ENCODE assay signal across 17 cellular contexts in genomic region chrX:11766487-11766886, GRCh38. TPM values are rescaled to one million over a fixed set of nuclear protein-coding genes. Genes with fewer than 3 reads are reported as not detected.
DNase-seq lines count a peak whose midpoint lies in the region; ATAC-seq lines count a peak whose summit lies in the region.
"Had no signal": no experiment of that assay in that cellular context is flagged by ENCODE, and none has a peak within 500 bp of the region (broad histone marks: within the 10 kb centered on the region; RNA-seq: fewer than 3 reads in every experiment).

No MANE protein-coding gene starts in this region.

- peak; percentile 56 to 61 for ATAC-seq in naive thymus-derived CD8-positive, alpha-beta T cell
- no peak for ATAC-seq in HG02623 (IDR thresholded peaks at IDR 0.05; ENCODE audit: unreplicated experiment)

- H3K36me3 Mint-ChIP-seq in T-helper 2 cell treated with Interferon-gamma antibody and Interleukin-4, amounts not matched to agents 5 μg/mL and 100 μg/mL, for 36 hours (ENCODE audit: low read depth): peaks cover 59% of the 10 kb centered on the region
- peaks cover 73% of the 10 kb centered on the region for H3K36me3 Mint-ChIP-seq in activated T-helper 2 cell treated with anti-CD3 and anti-CD28 coated beads, Interferon-gamma antibody, Interleukin-2, Interleukin-4, amounts not matched to agents 10 μg/mL and 5 μg/mL and 100 μg/mL, durations not matched to agents 14 hours and 24 hours and 36 hours (ENCODE audit: low read depth)
- H3K36me3 Mint-ChIP-seq in naive thymus-derived CD8-positive, alpha-beta T cell: peaks cover 32 to 72% (median 32%) of the 10 kb centered on the region in 3 donors

- POLR2A ChIA-PET in naive thymus-derived CD8-positive, alpha-beta T cell (lab: Charles Lee): interaction anchor here (3.1 kb wide), 1 partner anchor 8 kb away, joined by 25 read pairs; the partner anchor contains the start of gene MSL3

- intact Hi-C loops in activated T-helper 2 cell treated with anti-CD3 and anti-CD28 coated beads, Interferon-gamma antibody, Interleukin-2, Interleukin-4, amounts not matched to agents 10 μg/mL and 5 μg/mL and 100 μg/mL, durations not matched to agents 14 hours and 24 hours and 36 hours (cut with micrococcal nuclease): no loop called here

- H3K4me1 Mint-ChIP-seq in T-helper 2 cell treated with Interferon-gamma antibody and Interleukin-4, amounts not matched to agents 5 μg/mL and 100 μg/mL, for 36 hours (ENCODE audit: low read depth): peaks cover 48% of the 10 kb centered on the region
- peaks cover 49% of the 10 kb centered on the region for H3K4me1 Mint-ChIP-seq in activated T-helper 2 cell treated with anti-CD3 and anti-CD28 coated beads, Interferon-gamma antibody, Interleukin-2, Interleukin-4, amounts not matched to agents 10 μg/mL and 5 μg/mL and 100 μg/mL, durations not matched to agents 14 hours and 24 hours and 36 hours (ENCODE audit: low read depth)
- peaks cover 21 to 69% (median 60%) of the 10 kb centered on the region in 4 donors for H3K4me1 Mint-ChIP-seq in naive thymus-derived CD8-positive, alpha-beta T cell
- H3K4me1 Mint-ChIP-seq: nephron had no signal

- H3K27me3 Mint-ChIP-seq in T-helper 2 cell treated with Interferon-gamma antibody and Interleukin-4, amounts not matched to agents 5 μg/mL and 100 μg/mL, for 36 hours (ENCODE audit: low read depth): no peaks in the 10 kb centered on the region
- no peaks in the 10 kb centered on the region for H3K27me3 Mint-ChIP-seq in activated T-helper 2 cell treated with anti-CD3 and anti-CD28 coated beads, Interferon-gamma antibody, Interleukin-2, Interleukin-4, amounts not matched to agents 10 μg/mL and 5 μg/mL and 100 μg/mL, durations not matched to agents 14 hours and 24 hours and 36 hours (ENCODE audit: low read depth)
- H3K27me3 Mint-ChIP-seq in naive thymus-derived CD8-positive, alpha-beta T cell: no peaks in the 10 kb centered on the region

- peak overlapping the region; percentile 74 for H3K27ac Mint-ChIP-seq in T-helper 2 cell treated with Interferon-gamma antibody and Interleukin-4, amounts not matched to agents 5 μg/mL and 100 μg/mL, for 36 hours
- peak overlapping the region; percentile 28 for H3K27ac Mint-ChIP-seq in activated T-helper 2 cell treated with anti-CD3 and anti-CD28 coated beads, Interferon-gamma antibody, Interleukin-2, Interleukin-4, amounts not matched to agents 10 μg/mL and 5 μg/mL and 100 μg/mL, durations not matched to agents 14 hours and 24 hours and 36 hours
- peak overlapping the region; percentile 80 to 97 (median 93) for H3K27ac Mint-ChIP-seq in naive thymus-derived CD8-positive, alpha-beta T cell
- H3K27ac Mint-ChIP-seq: nephron had no signal

- peak; percentile 64 for DNase-seq in activated CD8-positive, alpha-beta memory T cell treated with anti-CD3 and anti-CD28 coated beads for 24 hours
- DNase-seq in activated CD8-positive, alpha-beta memory T cell treated with anti-CD3 and anti-CD28 coated beads, Interleukin-2, amount 50 U/mL, for 4 hours: no peak
- DNase-seq in T-helper 2 cell treated with Interferon-gamma antibody and Interleukin-4, amounts not matched to agents 5 μg/mL and 100 μg/mL, for 36 hours (ENCODE audit: low spot score): no peak
- no peak for DNase-seq in activated T-helper 2 cell treated with anti-CD3 and anti-CD28 coated beads, Interferon-gamma antibody, Interleukin-2, Interleukin-4, amounts not matched to agents 10 μg/mL and 5 μg/mL and 100 μg/mL, durations not matched to agents 14 hours and 24 hours and 36 hours (ENCODE audit: low spot score)
- peak in 6 of 10 donors; percentile 21 to 46 (median 28) for DNase-seq in naive thymus-derived CD8-positive, alpha-beta T cell
- DNase-seq in NCI-H446 (lab: John Stamatoyannopoulos, UW) (no peak), nucleus accumbens (lab: John Stamatoyannopoulos, UW) (no peak)
- DNase-seq: effector CD8-positive, alpha-beta T cell; esophagus squamous epithelium; mesendoderm; NCI-H1694 treated with DMSO at 0.1 percent for 48 hours; NCI-H82; PC-9; stimulated activated CD4-positive, alpha-beta T cell treated with anti-CD3 and anti-CD28 coated beads, Interleukin-1b, Interleukin-23, amount 100 ng/mL, for 48 hours; substantia nigra had no signal

- H3K9me3 Mint-ChIP-seq in T-helper 2 cell treated with Interferon-gamma antibody and Interleukin-4, amounts not matched to agents 5 μg/mL and 100 μg/mL, for 36 hours: no peaks in the 10 kb centered on the region
- no peaks in the 10 kb centered on the region for H3K9me3 Mint-ChIP-seq in activated T-helper 2 cell treated with anti-CD3 and anti-CD28 coated beads, Interferon-gamma antibody, Interleukin-2, Interleukin-4, amounts not matched to agents 10 μg/mL and 5 μg/mL and 100 μg/mL, durations not matched to agents 14 hours and 24 hours and 36 hours
- no peaks in the 10 kb centered on the region for H3K9me3 Mint-ChIP-seq in naive thymus-derived CD8-positive, alpha-beta T cell

- H3K4me3 Mint-ChIP-seq in T-helper 2 cell treated with Interferon-gamma antibody and Interleukin-4, amounts not matched to agents 5 μg/mL and 100 μg/mL, for 36 hours: peak overlapping the region; percentile 86
- peak overlapping the region; percentile 75 for H3K4me3 Mint-ChIP-seq in activated T-helper 2 cell treated with anti-CD3 and anti-CD28 coated beads, Interferon-gamma antibody, Interleukin-2, Interleukin-4, amounts not matched to agents 10 μg/mL and 5 μg/mL and 100 μg/mL, durations not matched to agents 14 hours and 24 hours and 36 hours (ENCODE audit: low read depth)
- peak overlapping the region; percentile 82 to 94 (median 86) for H3K4me3 Mint-ChIP-seq in naive thymus-derived CD8-positive, alpha-beta T cell
- H3K4me3 Mint-ChIP-seq: nephron had no signal

RNA-seq across cellular contexts. Expression of gene MSL3, which starts 8.4 kb away (rescaled TPM):
- 32.5 and 37.6 TPM in 2 replicates for total RNA-seq in activated T-helper 2 cell treated with anti-CD3 and anti-CD28 coated beads, Interferon-gamma antibody, Interleukin-2, Interleukin-4, amounts not matched to agents 10 μg/mL and 5 μg/mL and 100 μg/mL, durations not matched to agents 14 hours and 24 hours and 36 hours
- 100 to 1,000 TPM; 175 to 184 TPM for total RNA-seq in naive thymus-derived CD8-positive, alpha-beta T cell
- 100 to 1,000 TPM in 1 of 3 donors, 10 to 100 TPM in 2; 88.1 to 113 (median 92.5) TPM for polyA plus RNA-seq in naive thymus-derived CD8-positive, alpha-beta T cell

Comparison
In these comparisons a context has a peak if more than half of its experiments do, and no peak if none do; other contexts are left out.
1. DNase-seq: peak in activated CD8-positive, alpha-beta memory T cell treated with anti-CD3 and anti-CD28 coated beads for 24 hours (single experiment) and naive thymus-derived CD8-positive, alpha-beta T cell (6 of 10); none in activated CD8-positive, alpha-beta memory T cell treated with anti-CD3 and anti-CD28 coated beads, Interleukin-2, amount 50 U/mL, for 4 hours (single experiment), T-helper 2 cell treated with Interferon-gamma antibody and Interleukin-4, amounts not matched to agents 5 μg/mL and 100 μg/mL, for 36 hours (single experiment), activated T-helper 2 cell treated with anti-CD3 and anti-CD28 coated beads, Interferon-gamma antibody, Interleukin-2, Interleukin-4, amounts not matched to agents 10 μg/mL and 5 μg/mL and 100 μg/mL, durations not matched to agents 14 hours and 24 hours and 36 hours (single experiment), NCI-H446 (0 of 2) and nucleus accumbens (0 of 56).
2. H3K27ac Mint-ChIP-seq: peak in every context shown above with its lines; median percentile 93 in naive thymus-derived CD8-positive, alpha-beta T cell; 74 in T-helper 2 cell treated with Interferon-gamma antibody and Interleukin-4, amounts not matched to agents 5 μg/mL and 100 μg/mL, for 36 hours; 28 in activated T-helper 2 cell treated with anti-CD3 and anti-CD28 coated beads, Interferon-gamma antibody, Interleukin-2, Interleukin-4, amounts not matched to agents 10 μg/mL and 5 μg/mL and 100 μg/mL, durations not matched to agents 14 hours and 24 hours and 36 hours.
3. Peak in every context shown above with its lines, with median percentiles within 50 percentile points of each other: H3K4me3 Mint-ChIP-seq.